In the genomic region with DNA sequence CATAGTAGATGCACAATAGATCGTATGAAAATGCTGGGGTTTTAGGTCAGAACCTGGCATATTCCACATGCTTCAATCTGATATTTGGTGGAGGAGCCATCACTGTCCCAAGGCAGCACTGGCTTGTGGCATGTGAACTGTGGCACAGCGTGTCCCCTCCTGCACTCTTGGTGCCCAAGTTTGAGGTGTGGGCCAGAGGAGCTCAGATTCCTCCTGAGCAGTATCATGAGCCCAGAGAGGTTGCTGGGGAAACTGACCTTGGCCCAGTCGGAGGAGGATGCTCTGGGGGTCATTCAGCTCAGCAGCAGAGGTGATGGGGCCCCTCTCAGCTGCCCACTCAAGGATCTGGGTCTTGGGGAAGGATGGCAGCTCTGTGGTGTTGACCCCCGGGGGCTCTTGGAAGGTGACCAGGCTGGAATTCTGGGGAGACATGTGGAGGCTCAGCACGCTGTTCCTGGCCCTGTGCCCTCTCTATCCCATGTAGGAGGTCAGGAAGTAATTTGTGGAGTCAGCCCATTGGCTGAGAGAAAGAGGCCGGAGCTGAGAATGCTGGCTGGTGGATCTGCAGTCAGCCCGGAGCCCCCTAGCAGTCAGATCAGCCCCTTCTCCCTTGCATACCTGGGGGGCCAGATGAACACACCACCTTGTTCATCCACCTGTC, we compare ENCODE assay signal across 16 cellular contexts. TPM values are rescaled to one million over a fixed set of nuclear protein-coding genes. Genes with fewer than 3 reads are reported as not detected.
A peak's percentile ranks its signal among the peaks of the same experiment; 100 is the strongest.
DNase-seq lines count a peak whose midpoint lies in the region; ATAC-seq, FAIRE-seq and TF ChIP-seq lines count a peak whose summit lies in the region.
"Had no signal": no experiment of that assay in that cellular context is flagged by ENCODE, and none has a peak within 500 bp of the region (broad histone marks: within the 10 kb centered on the region; RNA-seq: fewer than 3 reads in every experiment).

No MANE protein-coding gene starts in this region.

- H3K36me3 ChIP-seq in HEK293 (ENCODE audit: control insufficient read depth in 2 of 2, insufficient read depth in 1 of 2, low read length in 2 of 2) (no peaks in the 10 kb centered on the region), K562 (ENCODE audit: control insufficient read depth, insufficient read depth, low read length) (no peaks in the 10 kb centered on the region), spleen (peaks cover 0 to 82% (median 35%) of the 10 kb centered on the region in 6 donors)

- H3K27me3 ChIP-seq in K562 (ENCODE audit: control insufficient read depth in 2 of 2, insufficient read depth in 2 of 2, low read length in 2 of 2): no peaks in the 10 kb centered on the region
- H3K27me3 ChIP-seq in spleen (replicated peaks in 1 of 7): no peaks in the 10 kb centered on the region

- H3K27ac ChIP-seq in HEK293 (ENCODE audit: extremely low read depth, low read depth, low read length) (no peak overlapping the region), K562 (ENCODE audit: extremely low read depth, low read depth, low read length) (no peak overlapping the region), spleen (peak overlapping the region in 6 of 8 donors; percentile 15 to 87 (median 76))

- no peak overlapping the region for H3K4me3 ChIP-seq in HEK293 (ENCODE audit: low read depth, low read length)
- no peak overlapping the region for H3K4me3 ChIP-seq in K562
- H3K4me3 ChIP-seq in spleen: no peak overlapping the region

- no peak for TF ChIP-seq RAD21 in K562 (CRISPR knock-in tag; conservative IDR thresholded peaks at IDR 0.05 in 1 of 2, IDR thresholded peaks at IDR 0.05 in 1 of 2)

- H3K4me1 ChIP-seq in HEK293 (ENCODE audit: control insufficient read depth, insufficient read depth, low read length): no peaks in the 10 kb centered on the region
- peaks cover 29 to 40% of the 10 kb centered on the region in 2 experiments for H3K4me1 ChIP-seq in K562 (replicated peaks in 1 of 2; ENCODE audit: control insufficient read depth in 2 of 2, insufficient read depth in 2 of 2, low read length in 2 of 2)
- peaks cover 8 to 86% (median 57%) of the 10 kb centered on the region in 6 donors for H3K4me1 ChIP-seq in spleen

- peak overlapping the region in 1 of 2 experiments; percentile 91; a peak in 1 of 4 replicates for H3K9ac ChIP-seq in K562 (ENCODE audit: insufficient read depth in 1 of 2, low read depth in 2 of 2, low read length in 2 of 2)

- H3K9me3 ChIP-seq in HEK293 (ENCODE audit: control insufficient read depth, insufficient read depth, low read depth, low read length) (no peaks in the 10 kb centered on the region), K562 (replicated peaks; ENCODE audit: control insufficient read depth, insufficient read depth, low read depth, low read length) (no peaks in the 10 kb centered on the region), spleen (no peaks in the 10 kb centered on the region)

- CTCF ChIA-PET in HEK293 (lab: Yijun Ruan, JAX) (interaction anchor here (0.5 to 4.8 kb wide), 8 partner anchors 10 to 79 kb away, joined by 3 to 21 read pairs (median 4); no protein-coding TSS in a partner anchor), K562 (lab: Yijun Ruan, JAX; ENCODE audit: low intra/inter-chr PET ratio) (no interaction called here)

- 72% methylated on average over 6 of the region's 7 CpGs for WGBS in K562 (ENCODE audit: insufficient coverage, low coverage, missing lambda C conversion rate)
- 50 to 76% (median 72%) methylated on average over 7 of the region's 7 CpGs for WGBS in spleen, 5 donors

- no TSS peak for BruUV-seq in K562 (replicated peaks; lab: Mats Ljungman, UMichigan)

- no peaks in the 10 kb centered on the region for H4K20me1 ChIP-seq in K562 (replicated peaks; ENCODE audit: control insufficient read depth, insufficient read depth, low read length)

- TF ChIP-seq EP300 in K562 (IDR thresholded peaks at IDR 0.05; ENCODE audit: low read length): no peak

- intact Hi-C loops in K562 (cut with micrococcal nuclease) (no loop called here), spleen (cut with DNase I; ENCODE audit: low total_unique reads) (no loop called here)

- DNase-seq in K562 (ENCODE audit: extremely low read depth in 1 of 4, low spot score in 3 of 4) (no peak), spleen (no peak), NCI-H2171 treated with DMSO at 0.1 percent for 48 hours (lab: John Stamatoyannopoulos, UW) (no peak)
- DNase-seq in activated T-cell treated with anti-CD3 and anti-CD28 coated beads, Interleukin-2, amount 50 U/mL, for 48 hours: no peak
- DNase-seq: activated CD4-positive, alpha-beta memory T cell treated with anti-CD3 and anti-CD28 coated beads for 36 hours; central memory CD4-positive, alpha-beta T cell; effector memory CD4-positive, alpha-beta T cell; GDM1; MM.1S; NCI-H187 treated with DMSO at 0.1 percent for 48 hours; NCI-H524 treated with DMSO at 0.1 percent for 48 hours; PC-3; stimulated activated naive CD8-positive, alpha-beta T cell treated with anti-CD3 and anti-CD28 coated beads, Interleukin-15, Interleukin-2, amounts not matched to agents 100 U/mL and 50 U/mL, for 24 hours had no signal

- H3K4me2 ChIP-seq in K562 (ENCODE audit: insufficient read depth, low read length): peak overlapping the region; percentile 74

- no peak for FAIRE-seq in K562 (lab: Jason Lieb, UNC)
- FAIRE-seq: D721Med had no signal

- TF ChIP-seq CTCF in HEK293 (tag by site-specific recombination; IDR thresholded peaks at IDR 0.05): no peak
- no peak for TF ChIP-seq CTCF in K562 (IDR thresholded peaks at IDR 0.05 in 2 of 3, conservative IDR thresholded peaks at IDR 0.05 in 1 of 3; ENCODE audit: insufficient read depth in 2 of 3, low read depth in 1 of 3, low read length in 3 of 3)
- no peak for TF ChIP-seq CTCF in spleen (IDR thresholded peaks at IDR 0.05 in 8 of 11, conservative IDR thresholded peaks at IDR 0.05 in 3 of 11)

- no peak for ATAC-seq in K562
- no peak for ATAC-seq in HG03280 (IDR thresholded peaks at IDR 0.05; ENCODE audit: unreplicated experiment)
- ATAC-seq: stimulated activated naive CD8-positive, alpha-beta T cell treated with anti-CD3 and anti-CD28 coated beads, Interleukin-15, Interleukin-2, amounts not matched to agents 100 U/mL and 50 U/mL, for 24 hours had no signal

- TF ChIP-seq POLR2A in K562 (conservative IDR thresholded peaks at IDR 0.05): no peak
- no peak for TF ChIP-seq POLR2A in spleen (IDR thresholded peaks at IDR 0.05)

- H3K9me1 ChIP-seq in K562 (ENCODE audit: control insufficient read depth, insufficient read depth, low read length): no peaks in the 10 kb centered on the region

- H2AFZ ChIP-seq in K562 (ENCODE audit: low read depth, low read length): peak overlapping the region; percentile 92

- in situ Hi-C loops in K562 (cut with MboI): no loop called here

- POLR2A ChIA-PET in HEK293 (lab: Yijun Ruan, JAX): interaction anchor here (0.5 kb wide), 1 partner anchor 46 kb away, joined by 3 read pairs; no protein-coding TSS in a partner anchor
- POLR2A ChIA-PET in K562 (lab: Yijun Ruan, JAX): interaction anchor here (1.0 to 1.6 kb wide), 2 partner anchors 9 to 15 kb away, joined by 3 to 4 read pairs; no protein-coding TSS in a partner anchor

- no peaks in the 10 kb centered on the region for H3K79me2 ChIP-seq in K562 (ENCODE audit: control insufficient read depth, insufficient read depth, low read length)

RNA-seq across cellular contexts. Expression of gene FPGS, which starts 23.7 kb away (rescaled TPM):
- total RNA-seq in K562 (2011; cell fraction: chromatin; rRNA removed; ENCODE audit: low replicate concordance): 82.8 and 192 TPM in 2 replicates
- total RNA-seq in K562 (2011; cell fraction: nucleolus; rRNA removed): 117 and 131 TPM in 2 replicates
- 76.6 and 93.6 TPM in 2 replicates for total RNA-seq in K562 (2011; cell fraction: nucleoplasm; rRNA removed)
- total RNA-seq in K562 (2014; rRNA removed) (77.1 and 91.1 TPM in 2 replicates), K562 (2014; rRNA removed; fragmentation: Illumina TruSeq; extraction: Trizol) (19.7 and 32.6 TPM in 2 replicates), K562 (2015; rRNA removed; fragmentation: Illumina TruSeq; extraction: Trizol) (52.9 and 54.0 TPM in 2 replicates), K562 (2021) (85.1 and 90.2 TPM in 2 replicates), spleen (10 to 100 TPM; 33.3 to 94.6 (median 72.3) TPM)
- polyA plus RNA-seq in K562 (2011; rRNA removed) (59.2 and 65.5 TPM in 2 replicates), K562 (2014; fragmentation: Illumina TruSeq; extraction: Trizol) (86.4 and 87.8 TPM in 2 replicates), K562 (2014; fragmentation: Nextera tagmentation; extraction: Ambion mirVana) (1 to 10 TPM in 1 of 2 experiments, under 1 TPM in 1; 0.84 to 2.0 TPM), K562 (2014; rRNA removed) (61.4 and 63.1 TPM in 2 replicates), spleen (10 to 100 TPM; 39.5 to 73.7 (median 60.5) TPM)
- polyA plus RNA-seq in K562 (2011; cell fraction: cytosol; rRNA removed): 77.6 and 147 TPM in 2 replicates
- 83.8 and 119 TPM in 2 replicates for polyA plus RNA-seq in K562 (2011; cell fraction: nucleus; rRNA removed)
- 59.3 and 62.8 TPM in 2 replicates for polyA plus RNA-seq in K562 (2012)
- polyA minus RNA-seq in K562 (2011; rRNA and poly(A)+ RNA removed): 31.3 and 52.3 TPM in 2 replicates
- 47.3 and 50.9 TPM in 2 replicates for polyA minus RNA-seq in K562 (2011; cell fraction: cytosol; rRNA and poly(A)+ RNA removed)
- 28.5 and 31.4 TPM in 2 replicates for polyA minus RNA-seq in K562 (2011; cell fraction: nucleus; rRNA and poly(A)+ RNA removed)

RNA-seq across cellular contexts. Expression of gene ENG, which starts 28.1 kb away (rescaled TPM):
- 0.51 and 0.69 TPM in 2 replicates for total RNA-seq in K562 (2011; cell fraction: chromatin; rRNA removed; ENCODE audit: low replicate concordance)
- 0.50 and 1.1 TPM in 2 replicates for total RNA-seq in K562 (2011; cell fraction: nucleolus; rRNA removed)
- total RNA-seq in K562 (2011; cell fraction: nucleoplasm; rRNA removed): not detected in 2 replicates
- total RNA-seq in K562 (2014; rRNA removed) (0.16 and 0.23 TPM in 2 replicates), K562 (2014; rRNA removed; fragmentation: Illumina TruSeq; extraction: Trizol) (0.07 TPM in 1 of 2 replicates, not detected in the other), K562 (2015; rRNA removed; fragmentation: Illumina TruSeq; extraction: Trizol) (0.04 TPM in 1 of 2 replicates, not detected in the other), K562 (2021) (0.40 and 0.51 TPM in 2 replicates), spleen (100 to 1,000 TPM; 150 to 334 (median 247) TPM)
- polyA plus RNA-seq in K562 (2011; rRNA removed) (0.14 and 0.27 TPM in 2 replicates), K562 (2014; fragmentation: Illumina TruSeq; extraction: Trizol) (0.24 and 0.28 TPM in 2 replicates), K562 (2014; fragmentation: Nextera tagmentation; extraction: Ambion mirVana) (under 1 TPM in 1 of 2 experiments, not detected in 1; 0.13 TPM), K562 (2014; rRNA removed) (0.13 TPM in 1 of 2 replicates, not detected in the other), spleen (10 to 100 TPM; 29.2 to 63.1 (median 47.8) TPM)
- polyA plus RNA-seq in K562 (2011; cell fraction: cytosol; rRNA removed): 0.19 TPM in 2 replicates
- polyA plus RNA-seq in K562 (2011; cell fraction: nucleus; rRNA removed): 0.21 and 0.33 TPM in 2 replicates
- 0.73 and 1.6 TPM in 2 replicates for polyA plus RNA-seq in K562 (2012)
- 0.06 TPM in 1 of 2 replicates, not detected in the other for polyA minus RNA-seq in K562 (2011; rRNA and poly(A)+ RNA removed)
- polyA minus RNA-seq in K562 (2011; cell fraction: cytosol; rRNA and poly(A)+ RNA removed): 0.64 TPM in 1 of 2 replicates, not detected in the other
- polyA minus RNA-seq in K562 (2011; cell fraction: nucleus; rRNA and poly(A)+ RNA removed): not detected in 2 replicates

RNA-seq across cellular contexts. Expression of gene CDK9, which starts 40.5 kb away (rescaled TPM):
- 56.0 and 127 TPM in 2 replicates for total RNA-seq in K562 (2011; cell fraction: chromatin; rRNA removed; ENCODE audit: low replicate concordance)
- 76.7 and 85.9 TPM in 2 replicates for total RNA-seq in K562 (2011; cell fraction: nucleolus; rRNA removed)
- total RNA-seq in K562 (2011; cell fraction: nucleoplasm; rRNA removed): 52.5 and 57.5 TPM in 2 replicates
- total RNA-seq in K562 (2014; rRNA removed) (33.0 and 36.7 TPM in 2 replicates), K562 (2014; rRNA removed; fragmentation: Illumina TruSeq; extraction: Trizol) (27.5 and 27.9 TPM in 2 replicates), K562 (2015; rRNA removed; fragmentation: Illumina TruSeq; extraction: Trizol) (28.1 and 29.8 TPM in 2 replicates), K562 (2021) (75.2 and 78.6 TPM in 2 replicates), spleen (100 to 1,000 TPM in 4 of 7 donors, 10 to 100 TPM in 3; 68.3 to 149 (median 103) TPM)
- polyA plus RNA-seq in K562 (2011; rRNA removed) (44.6 and 51.9 TPM in 2 replicates), K562 (2014; fragmentation: Illumina TruSeq; extraction: Trizol) (54.1 and 60.5 TPM in 2 replicates), K562 (2014; fragmentation: Nextera tagmentation; extraction: Ambion mirVana) (1 to 10 TPM; 4.2 to 5.0 TPM), K562 (2014; rRNA removed) (34.7 and 42.6 TPM in 2 replicates), spleen (10 to 100 TPM; 49.2 to 87.6 (median 87.1) TPM)
- 44.4 and 58.1 TPM in 2 replicates for polyA plus RNA-seq in K562 (2011; cell fraction: cytosol; rRNA removed)
- polyA plus RNA-seq in K562 (2011; cell fraction: nucleus; rRNA removed): 121 and 155 TPM in 2 replicates
- polyA plus RNA-seq in K562 (2012): 52.1 and 60.8 TPM in 2 replicates
- 45.5 and 76.0 TPM in 2 replicates for polyA minus RNA-seq in K562 (2011; rRNA and poly(A)+ RNA removed)
- polyA minus RNA-seq in K562 (2011; cell fraction: cytosol; rRNA and poly(A)+ RNA removed): 25.9 and 42.3 TPM in 2 replicates
- polyA minus RNA-seq in K562 (2011; cell fraction: nucleus; rRNA and poly(A)+ RNA removed): 31.0 and 33.8 TPM in 2 replicates

RNA-seq across cellular contexts. Expression of gene SH2D3C, which starts 47.9 kb away (rescaled TPM):
- 0.77 and 4.1 TPM in 2 replicates for total RNA-seq in K562 (2011; cell fraction: chromatin; rRNA removed; ENCODE audit: low replicate concordance)
- total RNA-seq in K562 (2011; cell fraction: nucleolus; rRNA removed): 0.92 and 1.2 TPM in 2 replicates
- total RNA-seq in K562 (2011; cell fraction: nucleoplasm; rRNA removed): 0.88 and 1.3 TPM in 2 replicates
- total RNA-seq in K562 (2014; rRNA removed) (0.29 and 1.2 TPM in 2 replicates), K562 (2014; rRNA removed; fragmentation: Illumina TruSeq; extraction: Trizol) (0.11 and 0.19 TPM in 2 replicates), K562 (2015; rRNA removed; fragmentation: Illumina TruSeq; extraction: Trizol) (0.29 and 0.34 TPM in 2 replicates), K562 (2021) (0.83 and 0.89 TPM in 2 replicates), spleen (10 to 100 TPM; 44.7 to 85.4 (median 61.2) TPM)
- polyA plus RNA-seq in K562 (2011; rRNA removed) (0.22 and 1.3 TPM in 2 replicates), K562 (2014; fragmentation: Illumina TruSeq; extraction: Trizol) (0.19 and 0.29 TPM in 2 replicates), K562 (2014; fragmentation: Nextera tagmentation; extraction: Ambion mirVana) (under 1 TPM in 1 of 2 experiments, not detected in 1; 0.03 TPM), K562 (2014; rRNA removed) (0.21 and 0.38 TPM in 2 replicates), spleen (10 to 100 TPM; 27.0 to 51.1 (median 34.3) TPM)
- 0.86 and 1.3 TPM in 2 replicates for polyA plus RNA-seq in K562 (2011; cell fraction: cytosol; rRNA removed)
- polyA plus RNA-seq in K562 (2011; cell fraction: nucleus; rRNA removed): 1.5 TPM in 2 replicates
- 1.2 and 2.2 TPM in 2 replicates for polyA plus RNA-seq in K562 (2012)
- polyA minus RNA-seq in K562 (2011; rRNA and poly(A)+ RNA removed): 0.42 and 0.46 TPM in 2 replicates
- 2.4 TPM in 1 of 2 replicates, not detected in the other for polyA minus RNA-seq in K562 (2011; cell fraction: cytosol; rRNA and poly(A)+ RNA removed)
- polyA minus RNA-seq in K562 (2011; cell fraction: nucleus; rRNA and poly(A)+ RNA removed): 0.94 and 1.00 TPM in 2 replicates

RNA-seq across cellular contexts. Expression of gene AK1, which starts 51.1 kb away (rescaled TPM):
- total RNA-seq in K562 (2011; cell fraction: chromatin; rRNA removed; ENCODE audit: low replicate concordance): 1.9 and 7.3 TPM in 2 replicates
- total RNA-seq in K562 (2011; cell fraction: nucleolus; rRNA removed): 7.1 and 11.2 TPM in 2 replicates
- 3.7 and 5.5 TPM in 2 replicates for total RNA-seq in K562 (2011; cell fraction: nucleoplasm; rRNA removed)
- total RNA-seq in K562 (2014; rRNA removed) (33.2 and 56.5 TPM in 2 replicates), K562 (2014; rRNA removed; fragmentation: Illumina TruSeq; extraction: Trizol) (15.1 and 22.6 TPM in 2 replicates), K562 (2015; rRNA removed; fragmentation: Illumina TruSeq; extraction: Trizol) (38.7 and 39.0 TPM in 2 replicates), K562 (2021) (67.6 and 71.8 TPM in 2 replicates), spleen (10 to 100 TPM; 41.3 to 89.7 (median 59.7) TPM)
- polyA plus RNA-seq in K562 (2011; rRNA removed) (37.2 and 44.6 TPM in 2 replicates), K562 (2014; fragmentation: Illumina TruSeq; extraction: Trizol) (68.8 and 76.7 TPM in 2 replicates), K562 (2014; fragmentation: Nextera tagmentation; extraction: Ambion mirVana) (10 to 100 TPM; 10.1 to 38.9 TPM), K562 (2014; rRNA removed) (58.1 and 73.2 TPM in 2 replicates), spleen (10 to 100 TPM; 47.0 to 97.9 (median 82.7) TPM)
- polyA plus RNA-seq in K562 (2011; cell fraction: cytosol; rRNA removed): 48.4 and 109 TPM in 2 replicates
- polyA plus RNA-seq in K562 (2011; cell fraction: nucleus; rRNA removed): 29.2 and 57.2 TPM in 2 replicates
- 69.4 and 83.0 TPM in 2 replicates for polyA plus RNA-seq in K562 (2012)
- 10.3 and 14.5 TPM in 2 replicates for polyA minus RNA-seq in K562 (2011; rRNA and poly(A)+ RNA removed)
- 11.4 and 13.5 TPM in 2 replicates for polyA minus RNA-seq in K562 (2011; cell fraction: cytosol; rRNA and poly(A)+ RNA removed)
- 1.2 and 2.1 TPM in 2 replicates for polyA minus RNA-seq in K562 (2011; cell fraction: nucleus; rRNA and poly(A)+ RNA removed)

Comparison
In these comparisons a context has a peak if more than half of its experiments do, and no peak if none do; other contexts are left out.
1. H3K27ac ChIP-seq: peak in spleen (6 of 8); none in HEK293 (single experiment) and K562 (single experiment).
2. RNA of gene ENG, which starts 28.1 kb away (total RNA-seq): 150 to 334 TPM in spleen; 0.04 to 1.1 TPM in K562; every median in the first group is over 10 times any median in the second.